ENCODE assay signal across 8 cellular contexts in the genomic region with DNA sequence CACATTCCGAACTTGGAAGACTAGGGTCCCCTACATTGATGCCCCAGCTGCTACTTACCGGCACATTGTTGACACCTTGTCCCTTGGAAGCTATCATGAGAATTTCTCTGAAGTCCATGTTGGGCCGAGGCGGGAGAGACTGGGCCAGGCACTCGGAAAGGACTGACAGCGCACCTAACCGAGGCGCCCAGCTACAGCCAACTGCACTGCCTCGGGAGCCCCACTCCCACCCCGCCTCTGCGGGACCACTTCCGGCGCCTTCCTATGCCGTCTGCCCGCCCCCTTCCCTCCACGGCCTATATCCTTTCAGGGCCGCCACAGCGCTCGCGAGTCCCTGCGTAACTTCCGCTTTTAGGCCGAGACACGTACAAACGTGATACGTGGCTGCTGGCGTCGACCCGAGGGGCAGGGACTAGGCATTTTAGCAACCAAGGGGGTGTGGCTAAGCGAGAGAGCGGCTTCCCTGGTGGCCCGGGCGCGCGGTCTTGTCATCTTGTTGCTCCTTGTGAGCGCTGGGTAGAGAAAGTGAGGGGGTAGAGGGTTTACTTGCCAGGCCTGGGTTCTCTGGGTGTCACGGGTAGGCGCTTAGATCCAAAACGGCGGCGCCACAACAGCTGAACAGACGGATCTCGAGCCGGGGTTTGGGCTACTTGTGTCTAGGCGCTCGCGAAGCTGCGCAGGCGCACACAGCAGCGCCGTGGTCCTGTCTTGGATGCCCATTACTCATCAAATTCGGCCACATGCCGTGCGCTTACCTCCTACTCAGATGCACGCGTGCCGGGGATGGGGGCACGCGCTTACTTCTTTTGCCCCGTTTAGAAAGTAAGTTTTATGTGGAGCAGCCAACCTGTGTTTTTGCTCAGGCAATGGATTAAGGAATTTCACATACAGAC. TPM values are rescaled to one million over a fixed set of nuclear protein-coding genes. Genes with fewer than 3 reads are reported as not detected.
DNase-seq lines count a peak whose midpoint lies in the region; ATAC-seq, FAIRE-seq and TF ChIP-seq lines count a peak whose summit lies in the region.

A gene with protein sequence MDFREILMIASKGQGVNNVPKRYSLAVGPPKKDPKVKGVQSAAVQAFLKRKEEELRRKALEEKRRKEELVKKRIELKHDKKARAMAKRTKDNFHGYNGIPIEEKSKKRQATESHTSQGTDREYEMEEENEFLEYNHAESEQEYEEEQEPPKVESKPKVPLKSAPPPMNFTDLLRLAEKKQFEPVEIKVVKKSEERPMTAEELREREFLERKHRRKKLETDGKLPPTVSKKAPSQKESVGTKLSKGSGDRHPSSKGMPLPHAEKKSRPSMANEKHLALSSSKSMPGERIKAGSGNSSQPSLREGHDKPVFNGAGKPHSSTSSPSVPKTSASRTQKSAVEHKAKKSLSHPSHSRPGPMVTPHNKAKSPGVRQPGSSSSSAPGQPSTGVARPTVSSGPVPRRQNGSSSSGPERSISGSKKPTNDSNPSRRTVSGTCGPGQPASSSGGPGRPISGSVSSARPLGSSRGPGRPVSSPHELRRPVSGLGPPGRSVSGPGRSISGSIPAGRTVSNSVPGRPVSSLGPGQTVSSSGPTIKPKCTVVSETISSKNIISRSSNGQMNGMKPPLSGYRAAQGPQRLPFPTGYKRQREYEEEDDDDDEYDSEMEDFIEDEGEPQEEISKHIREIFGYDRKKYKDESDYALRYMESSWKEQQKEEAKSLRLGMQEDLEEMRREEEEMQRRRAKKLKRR (minus strand): TSS at position 203 of the 893 bp plus-strand sequence. CDS start 85 bp downstream, at position 118.

- DNase-seq in NCI-H2107 treated with DMSO at 0.1 percent for 48 hours (lab: John Stamatoyannopoulos, UW; ENCODE audit: unreplicated experiment) (peak; percentile 93), body of pancreas (peak; percentile 99 to 100 (median 100)), iPS DF 4.7 (ENCODE audit: extremely low read depth, low spot score) (peak; percentile 83), sigmoid colon (peak; percentile 100)

- 0 to 1% methylated on average over 24 to 60 of the region's 60 CpGs for WGBS in body of pancreas, 2 donors
- WGBS in sigmoid colon, 2 donors: 0% methylated on average over 60 of the region's 60 CpGs

- peak; percentile 86 for FAIRE-seq in TTC549 (lab: Jason Lieb, UNC)

- no peaks in the 10 kb centered on the region for H3K27me3 ChIP-seq in body of pancreas
- H3K27me3 ChIP-seq in sigmoid colon: no peaks in the 10 kb centered on the region

- no peak for TF ChIP-seq CTCF in 22Rv1 (IDR thresholded peaks at IDR 0.05)
- peak in 3 of 7 experiments; percentile 33 to 43 (median 40) for TF ChIP-seq CTCF in body of pancreas (IDR thresholded peaks at IDR 0.05)
- no peak for TF ChIP-seq CTCF in sigmoid colon (IDR thresholded peaks at IDR 0.05)

- H3K36me3 ChIP-seq in body of pancreas (replicated peaks in 1 of 2; ENCODE audit: insufficient read depth in 1 of 2, low read depth in 2 of 2): no peaks in the 10 kb centered on the region
- H3K36me3 ChIP-seq in sigmoid colon: no peaks in the 10 kb centered on the region

- H3K4me1 ChIP-seq in body of pancreas (peaks cover 23% of the 10 kb centered on the region), sigmoid colon (peaks cover 0 to 24% (median 16%) of the 10 kb centered on the region in 4 donors)

- H3K27ac ChIP-seq in 22Rv1 (peak within 1 kb of the TSS; percentile 76), body of pancreas (peak within 1 kb of the TSS; percentile 88 to 96 (median 94)), sigmoid colon (peak within 1 kb of the TSS; percentile 90 to 95 (median 92))

- TF ChIP-seq EP300 in sigmoid colon (IDR thresholded peaks at IDR 0.05): peak in 1 of 4 donors; percentile 86

- intact Hi-C loops in body of pancreas (cut with DNase I) (no loop called here), sigmoid colon (cut with DNase I) (loop anchor here (2.0 to 5.0 kb wide), 6 partner anchors 46 to 312 kb away; a partner anchor contains a TSS)

- H3K4me3 ChIP-seq in body of pancreas (peak within 1 kb of the TSS; percentile 65 to 70), sigmoid colon (peak within 1 kb of the TSS; percentile 57 to 74 (median 68))

- TF ChIP-seq POLR2A in body of pancreas (IDR thresholded peaks at IDR 0.05) (peak; percentile 83 to 97 (median 93)), sigmoid colon (IDR thresholded peaks at IDR 0.05) (peak; percentile 91 to 93)

- H3K9me3 ChIP-seq in body of pancreas (no peaks in the 10 kb centered on the region), sigmoid colon (no peaks in the 10 kb centered on the region)

- ATAC-seq in GM18520 (IDR thresholded peaks at IDR 0.05; ENCODE audit: unreplicated experiment) (peak; percentile 90), HG03064 (IDR thresholded peaks at IDR 0.05; ENCODE audit: low read depth, unreplicated experiment) (peak; percentile 80), body of pancreas (peak; percentile 100)

RNA-seq across cellular contexts. Expression of the gene that starts here (rescaled TPM):
- total RNA-seq in body of pancreas (10 to 100 TPM; 10.1 to 15.2 TPM), sigmoid colon (10 to 100 TPM in 3 of 4 donors, 1 to 10 TPM in 1; 9.6 to 16.3 (median 12.4) TPM)
- polyA plus RNA-seq in sigmoid colon: 1 to 10 TPM; 4.2 to 9.2 (median 8.4) TPM

Comparison
In these comparisons a context has a peak if more than half of its experiments do, and no peak if none do; other contexts are left out.
1. Peak in every context shown above with its lines: DNase-seq, ATAC-seq, H3K4me3 ChIP-seq and H3K27ac ChIP-seq.